ENCODE assay signal across 8 cellular contexts in the genomic region with DNA sequence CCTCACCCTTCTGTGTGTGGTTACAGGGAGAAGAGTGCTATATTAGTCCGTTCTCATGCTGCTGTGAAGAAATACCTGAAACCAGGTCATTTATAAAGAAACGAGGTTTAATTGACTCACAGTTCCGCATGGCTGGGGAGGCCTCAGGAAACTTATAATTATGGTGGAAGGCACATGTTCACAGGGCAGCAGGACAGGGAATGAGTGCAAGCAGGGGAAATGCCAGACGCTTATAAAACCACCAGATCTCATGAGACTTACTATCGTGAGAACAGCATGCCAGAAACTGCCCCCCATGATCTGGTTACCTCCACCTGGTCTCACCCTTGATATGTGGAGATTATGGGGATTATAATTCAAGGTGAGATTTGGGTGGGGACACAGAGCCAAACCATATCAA. TPM values are rescaled to one million over a fixed set of nuclear protein-coding genes. Genes with fewer than 3 reads are reported as not detected.
DNase-seq lines count a peak whose midpoint lies in the region; ATAC-seq, FAIRE-seq and TF ChIP-seq lines count a peak whose summit lies in the region.
"Not testable (repeated sequence)": the region's sequence is repeated elsewhere in the genome, so short reads cannot be mapped to it uniquely, and the experiment has no call there.

No MANE protein-coding gene starts in this region.

- peak overlapping the region; percentile 100 for H3K4me2 ChIP-seq in astrocyte (ENCODE audit: low read length)

- H3K9me3 ChIP-seq in astrocyte (ENCODE audit: insufficient read depth, low read depth, low read length); kidney (ENCODE audit: control insufficient read depth in 1 of 2, low read length in 2 of 2); ovary; upper lobe of left lung: not testable (repeated sequence)

- not testable (repeated sequence) for FAIRE-seq in astrocyte (lab: Jason Lieb, UNC); kidney (lab: Jason Lieb, UNC)

- H3K9me3 Mint-ChIP-seq in T-helper 1 cell treated with Interleukin-12 subunit alpha and Interleukin-12 subunit beta and Interleukin-4 antibody, amounts not matched to agents 30 μg/mL and 1 μg/mL, for 36 hours; astrocyte (ENCODE audit: unreplicated experiment): not testable (repeated sequence)

- intact Hi-C loops in kidney (cut with DNase I); ovary (cut with DNase I): not testable (repeated sequence)

- H3K36me3 Mint-ChIP-seq in T-helper 1 cell treated with Interleukin-12 subunit alpha and Interleukin-12 subunit beta and Interleukin-4 antibody, amounts not matched to agents 30 μg/mL and 1 μg/mL, for 36 hours (ENCODE audit: low read depth); astrocyte (ENCODE audit: low read depth, unreplicated experiment): not testable (repeated sequence)

- not testable (repeated sequence) for TF ChIP-seq EP300 in ovary (IDR thresholded peaks at IDR 0.05); upper lobe of left lung (IDR thresholded peaks at IDR 0.05)

- TF ChIP-seq CTCF in LNCaP clone FGC (IDR thresholded peaks at IDR 0.05; ENCODE audit: control insufficient read depth, extremely low read depth, insufficient read depth); astrocyte (IDR thresholded peaks at IDR 0.05; ENCODE audit: insufficient read depth, low read depth, low read length); epithelial cell of proximal tubule (conservative IDR thresholded peaks at IDR 0.05; ENCODE audit: low read depth, low read length); kidney (IDR thresholded peaks at IDR 0.05; ENCODE audit: borderline replicate concordance, extremely low read depth, insufficient read depth); ovary (IDR thresholded peaks at IDR 0.05); upper lobe of left lung (IDR thresholded peaks at IDR 0.05): not testable (repeated sequence)

- H3K27ac ChIP-seq in astrocyte (ENCODE audit: low read depth, low read length) (peak overlapping the region; percentile 78), kidney (ENCODE audit: low read depth in 2 of 2, low read length in 2 of 2) (peak overlapping the region; percentile 16 to 80), upper lobe of left lung (peak overlapping the region; percentile 70 to 84 (median 81))
- H3K27ac ChIP-seq in ovary, result not testable (repeated sequence)

- H3K4me1 Mint-ChIP-seq in T-helper 1 cell treated with Interleukin-12 subunit alpha and Interleukin-12 subunit beta and Interleukin-4 antibody, amounts not matched to agents 30 μg/mL and 1 μg/mL, for 36 hours (ENCODE audit: low read depth), result peaks cover 16% of the 10 kb centered on the region
- peaks cover 13% of the 10 kb centered on the region for H3K4me1 Mint-ChIP-seq in astrocyte (ENCODE audit: low read depth, unreplicated experiment)

- not testable (repeated sequence) for H3K27me3 ChIP-seq in astrocyte (ENCODE audit: insufficient read depth, low read length); ovary; upper lobe of left lung

- not testable (repeated sequence) for H3K36me3 ChIP-seq in astrocyte (ENCODE audit: insufficient read depth, low read length); kidney (ENCODE audit: control insufficient read depth in 1 of 2, insufficient read depth in 2 of 2, low read length in 2 of 2); ovary; upper lobe of left lung

- WGBS in ovary, 3 donors, result 55 to 67% (median 61%) methylated on average over 5 of the region's 5 CpGs
- WGBS in upper lobe of left lung, 2 donors, result 56 to 63% methylated on average over 5 of the region's 5 CpGs

- H3K27me3 Mint-ChIP-seq in T-helper 1 cell treated with Interleukin-12 subunit alpha and Interleukin-12 subunit beta and Interleukin-4 antibody, amounts not matched to agents 30 μg/mL and 1 μg/mL, for 36 hours (ENCODE audit: low read depth); astrocyte (ENCODE audit: low read depth, unreplicated experiment): not testable (repeated sequence)

- H3K4me3 ChIP-seq in LNCaP clone FGC (ENCODE audit: low read depth, low read length) (peak overlapping the region; percentile 97), astrocyte (ENCODE audit: insufficient read depth, low read depth, low read length) (peak overlapping the region; percentile 89), epithelial cell of proximal tubule (ENCODE audit: low read depth, low read length) (peak overlapping the region; percentile 85), kidney (ENCODE audit: low read length in 2 of 2) (peak overlapping the region; percentile 70 to 88), ovary (peak overlapping the region; percentile 75), upper lobe of left lung (peak overlapping the region in 3 of 4 donors; percentile 78 to 97 (median 85))

- peaks cover 30% of the 10 kb centered on the region for H4K20me1 ChIP-seq in astrocyte (ENCODE audit: insufficient read depth, low read length)

- peak overlapping the region; percentile 81 for H3K27ac Mint-ChIP-seq in T-helper 1 cell treated with Interleukin-12 subunit alpha and Interleukin-12 subunit beta and Interleukin-4 antibody, amounts not matched to agents 30 μg/mL and 1 μg/mL, for 36 hours
- H3K27ac Mint-ChIP-seq in astrocyte (ENCODE audit: unreplicated experiment), result peak overlapping the region; percentile 91

- not testable (repeated sequence) for H3K4me3 Mint-ChIP-seq in T-helper 1 cell treated with Interleukin-12 subunit alpha and Interleukin-12 subunit beta and Interleukin-4 antibody, amounts not matched to agents 30 μg/mL and 1 μg/mL, for 36 hours; astrocyte (ENCODE audit: unreplicated experiment)

- H3K9ac ChIP-seq in astrocyte (ENCODE audit: low read length) (peak overlapping the region; percentile 89), kidney (ENCODE audit: low read length in 2 of 2) (peak overlapping the region; percentile 33 to 93)

- DNase-seq in Daoy (ENCODE audit: low read depth) (peak; percentile 15), epithelial cell of proximal tubule (ENCODE audit: low read depth) (peak; percentile 74)
- not testable (repeated sequence) for DNase-seq in LNCaP clone FGC (ENCODE audit: low read depth); astrocyte (ENCODE audit: low read depth); kidney; ovary; upper lobe of left lung

- ATAC-seq in upper lobe of left lung (ENCODE audit: low FRiP score in 2 of 2), result not testable (repeated sequence)

- H2AFZ ChIP-seq in astrocyte (ENCODE audit: low read depth, low read length), result peak overlapping the region; percentile 97

- H3K4me1 ChIP-seq in astrocyte (ENCODE audit: insufficient read depth, low read length), result peaks cover 13% of the 10 kb centered on the region
- peaks cover 3 to 12% of the 10 kb centered on the region in 2 donors for H3K4me1 ChIP-seq in kidney (ENCODE audit: control insufficient read depth in 1 of 2, insufficient read depth in 1 of 2, low read depth in 1 of 2, low read length in 2 of 2)
- peaks cover 12% of the 10 kb centered on the region for H3K4me1 ChIP-seq in ovary (ENCODE audit: insufficient read depth)
- peaks cover 9 to 23% (median 21%) of the 10 kb centered on the region in 4 donors for H3K4me1 ChIP-seq in upper lobe of left lung

- peaks cover 41% of the 10 kb centered on the region for H3K79me2 ChIP-seq in astrocyte (ENCODE audit: insufficient read depth, low read length)

- not testable (repeated sequence) for TF ChIP-seq POLR2A in ovary (IDR thresholded peaks at IDR 0.05); upper lobe of left lung (IDR thresholded peaks at IDR 0.05)

RNA-seq across cellular contexts. Expression of a gene that starts 1.0 kb away (rescaled TPM):
- total RNA-seq in Daoy (2014; rRNA removed; shearing (Covaris generic)), result 91.9 and 120 TPM in 2 replicates
- total RNA-seq in astrocyte (89.3 and 94.0 TPM in 2 replicates), epithelial cell of proximal tubule (92.5 and 134 TPM in 2 replicates), kidney (48.8 TPM), ovary (10 to 100 TPM; 26.1 to 53.9 (median 42.7) TPM), upper lobe of left lung (10 to 100 TPM; 30.9 to 57.3 (median 45.3) TPM)
- polyA plus RNA-seq in kidney (ENCODE audit: insufficient read depth, low read depth, low replicate concordance) (34.8 TPM), ovary (10 to 100 TPM; 24.1 to 43.2 TPM)

RNA-seq across cellular contexts. Expression of a gene that starts 46.7 kb away (rescaled TPM):
- total RNA-seq in Daoy (2014; rRNA removed; shearing (Covaris generic)), result 70.4 and 106 TPM in 2 replicates
- total RNA-seq in astrocyte (7.0 and 9.7 TPM in 2 replicates), epithelial cell of proximal tubule (87.8 and 132 TPM in 2 replicates), kidney (223 TPM), ovary (1,000 to 10,000 TPM in 1 of 7 donors, 100 to 1,000 TPM in 3, 10 to 100 TPM in 3; 30.0 to 1,106 (median 141) TPM), upper lobe of left lung (100 to 1,000 TPM in 4 of 6 donors, 10 to 100 TPM in 2; 77.5 to 552 (median 151) TPM)
- polyA plus RNA-seq in kidney (ENCODE audit: insufficient read depth, low read depth, low replicate concordance) (476 TPM), ovary (100 to 1,000 TPM in 1 of 2 donors, 10 to 100 TPM in 1; 10.0 to 185 TPM)

RNA-seq across cellular contexts. Expression of a gene that starts 59.3 kb away (rescaled TPM):
- total RNA-seq in Daoy (2014; rRNA removed; shearing (Covaris generic)), result not detected in 2 replicates
- total RNA-seq in astrocyte (not detected in 2 replicates), epithelial cell of proximal tubule (15.4 and 781 TPM in 2 replicates), kidney (4.4 TPM), ovary (under 1 TPM in 1 of 7 donors, not detected in 6; 0.79 TPM), upper lobe of left lung (1 to 10 TPM in 2 of 6 donors, not detected in 4; 2.9 to 9.3 TPM)
- polyA plus RNA-seq in kidney (ENCODE audit: insufficient read depth, low read depth, low replicate concordance) (606 TPM), ovary (not detected)
